In genomic region chr1:149849947-149850360, GRCh38 we compare ENCODE assay signal across 8 cellular contexts. TPM values are rescaled to one million over a fixed set of nuclear protein-coding genes. Genes with fewer than 3 reads are reported as not detected.
DNase-seq lines count a peak whose midpoint lies in the region; ATAC-seq, FAIRE-seq and TF ChIP-seq lines count a peak whose summit lies in the region.

No MANE protein-coding gene starts in this region.

- no peaks in the 10 kb centered on the region for H3K27me3 ChIP-seq in ACC112 (ENCODE audit: insufficient read depth, low read length)
- H3K27me3 ChIP-seq in adipocyte (replicated peaks; ENCODE audit: control insufficient read depth, insufficient read depth, low read length): no peaks in the 10 kb centered on the region

- H2AFZ ChIP-seq in ACC112 (ENCODE audit: low read length, unreplicated experiment): no peak overlapping the region

- H3K79me2 ChIP-seq in ACC112 (ENCODE audit: control insufficient read depth, insufficient read depth, low read length, unreplicated experiment): peaks cover 48% of the 10 kb centered on the region

- H3K4me3 ChIP-seq in ACC112 (ENCODE audit: low read depth, low read length) (peak overlapping the region; percentile 100), adipocyte (ENCODE audit: low read length) (peak overlapping the region; percentile 86), kidney (ENCODE audit: low read length in 2 of 2) (peak overlapping the region; percentile 58 to 71)

- FAIRE-seq in kidney (lab: Jason Lieb, UNC): no peak

- H3K9ac ChIP-seq in adipocyte (ENCODE audit: low read length): peak overlapping the region; percentile 85
- H3K9ac ChIP-seq in kidney (ENCODE audit: low read length in 2 of 2): peak overlapping the region; percentile 70 to 76

- H3K9me3 ChIP-seq in adipocyte (ENCODE audit: control insufficient read depth, low read length) (no peaks in the 10 kb centered on the region), kidney (ENCODE audit: control insufficient read depth in 1 of 2, low read length in 2 of 2) (no peaks in the 10 kb centered on the region)

- ATAC-seq in HG03097 (IDR thresholded peaks at IDR 0.05; ENCODE audit: low FRiP score, unreplicated experiment): no peak

- intact Hi-C loops in kidney (cut with DNase I): no loop called here

- H3K4me1 ChIP-seq in ACC112 (ENCODE audit: control insufficient read depth, insufficient read depth, low read length, unreplicated experiment) (peaks cover 22% of the 10 kb centered on the region), adipocyte (ENCODE audit: control insufficient read depth, insufficient read depth, low read length) (peaks cover 17% of the 10 kb centered on the region), kidney (ENCODE audit: control insufficient read depth in 1 of 2, insufficient read depth in 1 of 2, low read depth in 1 of 2, low read length in 2 of 2) (peaks cover 13 to 17% of the 10 kb centered on the region in 2 donors)

- in situ Hi-C loops in ACHN (cut with HindIII; ENCODE audit: low pct_ligation_motif_present, low pct_unique_long_range_greater_than_20kb, low sequenced_read_pairs): no loop called here

- TF ChIP-seq CTCF in kidney (IDR thresholded peaks at IDR 0.05; ENCODE audit: borderline replicate concordance, extremely low read depth, insufficient read depth): no peak

- H3K36me3 ChIP-seq in ACC112 (ENCODE audit: insufficient read depth, low read length) (peaks cover 3% of the 10 kb centered on the region), adipocyte (ENCODE audit: control insufficient read depth, insufficient read depth, low read length, severe bottlenecking) (no peaks in the 10 kb centered on the region), kidney (ENCODE audit: control insufficient read depth in 1 of 2, insufficient read depth in 2 of 2, low read length in 2 of 2) (no peaks in the 10 kb centered on the region)

- DNase-seq in HT-29 (ENCODE audit: low spot score): peak; percentile 55
- DNase-seq in adipocyte (ENCODE audit: low read depth): peak; percentile 43
- DNase-seq in kidney: no peak
- no peak for DNase-seq in substantia nigra (lab: John Stamatoyannopoulos, UW)
- no peak for DNase-seq in ACHN
- no peak for DNase-seq in SIG-M5 treated with dmso at 0.1 percent for 504 hours (lab: John Stamatoyannopoulos, UW; ENCODE audit: unreplicated experiment)

- H3K27ac ChIP-seq in ACC112 (ENCODE audit: low read depth, low read length): peak overlapping the region; percentile 73
- H3K27ac ChIP-seq in kidney (ENCODE audit: low read depth in 2 of 2, low read length in 2 of 2): no peak overlapping the region
- H3K27ac ChIP-seq in substantia nigra (ENCODE audit: low read depth, low read length, poor library complexity, severe bottlenecking): peak overlapping the region; percentile 11

RNA-seq across cellular contexts. Expression of gene BOLA1, which starts 49.4 kb away (rescaled TPM):
- 17.8 and 20.4 TPM in 2 replicates for total RNA-seq in HT-29 (2014; rRNA removed; shearing (Covaris generic))
- 14.3 TPM for total RNA-seq in kidney
- polyA plus RNA-seq in kidney (ENCODE audit: insufficient read depth, low read depth, low replicate concordance): 44.0 TPM

Comparison
In these comparisons a context has a peak if more than half of its experiments do, and no peak if none do; other contexts are left out.
1. H3K27ac ChIP-seq: peak in ACC112 (single experiment) and substantia nigra (single experiment); none in kidney (0 of 2).
2. DNase-seq: peak in HT-29 (single experiment) and adipocyte (single experiment); none in kidney (single experiment), substantia nigra (0 of 49), ACHN (single experiment) and SIG-M5 treated with dmso at 0.1 percent for 504 hours (single experiment).
3. Peak in every context shown above with its lines, with median percentiles within 50 percentile points of each other: H3K4me3 ChIP-seq.